In the genomic region with DNA sequence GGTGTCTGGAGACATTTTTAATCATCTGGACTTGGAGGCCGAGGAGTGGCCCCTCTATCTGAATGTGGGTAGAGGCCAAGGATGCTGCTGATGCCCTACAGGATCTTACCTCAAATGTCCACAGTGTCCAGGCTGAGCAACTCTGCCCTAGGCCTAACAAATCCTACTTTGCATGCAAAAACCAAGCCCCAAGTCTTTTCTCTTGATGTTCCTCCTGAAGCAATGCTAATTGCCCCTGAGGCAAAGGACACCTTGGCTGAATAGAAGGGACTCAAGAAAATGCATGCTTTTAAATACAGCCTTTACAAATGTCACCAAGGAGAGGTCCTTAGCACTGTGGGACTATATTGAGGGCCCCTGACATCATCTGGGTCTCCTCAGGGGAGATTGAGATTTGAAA, we compare ENCODE assay signal across 29 cellular contexts. TPM values are rescaled to one million over a fixed set of nuclear protein-coding genes. Genes with fewer than 3 reads are reported as not detected.
"Had no signal": no experiment of that assay in that cellular context is flagged by ENCODE, and none has a peak within 500 bp of the region (broad histone marks: within the 10 kb centered on the region; RNA-seq: fewer than 3 reads in every experiment).

No MANE protein-coding gene starts in this region.

- H3K4me1 Mint-ChIP-seq: immature natural killer cell; memory B cell; naive B cell; neural crest cell; stimulated activated effector memory CD8-positive, alpha-beta T cell treated with anti-CD3 and anti-CD28 coated beads, Interleukin-12 subunit alpha, Interleukin-12 subunit beta, amount 100 ng/mL, for 72 hours had no signal

- H3K4me3 Mint-ChIP-seq: effector memory CD8-positive, alpha-beta T cell; immature natural killer cell; memory B cell; mesothelial cell of epicardium; naive B cell; natural killer cell treated with Interleukin-12 subunit alpha and Interleukin-12 subunit beta and Interleukin-15 and Interleukin-18, amount 100 ng/mL, for 72 hours; neural crest cell; stimulated activated effector memory CD8-positive, alpha-beta T cell treated with anti-CD3 and anti-CD28 coated beads, Interleukin-12 subunit alpha, Interleukin-12 subunit beta, amount 100 ng/mL, for 72 hours had no signal

- H3K36me3 ChIP-seq: gastrocnemius medialis, prostate gland, right atrium auricular region, sigmoid colon, stomach, thyroid gland, vagina had no signal

- H3K9ac ChIP-seq: parathyroid adenoma had no signal

- H3K4me1 ChIP-seq: gastrocnemius medialis, parathyroid adenoma, prostate gland, right atrium auricular region, sigmoid colon, stomach, thyroid gland, vagina had no signal

- H3K36me3 Mint-ChIP-seq: immature natural killer cell; memory B cell; mesothelial cell of epicardium; naive B cell; natural killer cell treated with Interleukin-12 subunit alpha and Interleukin-12 subunit beta and Interleukin-15 and Interleukin-18, amount 100 ng/mL, for 72 hours; stimulated activated effector memory CD8-positive, alpha-beta T cell treated with anti-CD3 and anti-CD28 coated beads, Interleukin-12 subunit alpha, Interleukin-12 subunit beta, amount 100 ng/mL, for 72 hours had no signal

- H3K4me3 ChIP-seq: gastrocnemius medialis, lung, mucosa of descending colon, prostate gland, right atrium auricular region, sigmoid colon, stomach, thyroid gland, vagina had no signal

- H3K27me3 ChIP-seq: right atrium auricular region, thyroid gland, vagina had no signal

- H3K9me3 Mint-ChIP-seq: effector memory CD8-positive, alpha-beta T cell; immature natural killer cell; memory B cell; mesothelial cell of epicardium; naive B cell; natural killer cell treated with Interleukin-12 subunit alpha and Interleukin-12 subunit beta and Interleukin-15 and Interleukin-18, amount 100 ng/mL, for 72 hours; neural crest cell; stimulated activated effector memory CD8-positive, alpha-beta T cell treated with anti-CD3 and anti-CD28 coated beads, Interleukin-12 subunit alpha, Interleukin-12 subunit beta, amount 100 ng/mL, for 72 hours had no signal

- H2AFZ ChIP-seq: parathyroid adenoma had no signal

- H3K79me2 ChIP-seq: parathyroid adenoma had no signal

- DNase-seq: cortex of kidney; effector memory CD8-positive, alpha-beta T cell; gastrocnemius medialis; head of caudate nucleus; immature natural killer cell; islet precursor cell; mucosa of descending colon; naive B cell; sigmoid colon; stimulated activated CD4-positive, alpha-beta T cell treated with anti-CD3 and anti-CD28 coated beads, Interleukin-2, amount 100 ng/mL, for 24 hours; stimulated activated CD4-positive, alpha-beta T cell treated with anti-CD3 and anti-CD28 coated beads, Interleukin-4, amount 100 ng/mL, for 24 hours; stimulated activated naive CD4-positive, alpha-beta T cell treated with Interleukin-2 at 50 U/mL for 16 hours; stomach; thyroid gland; trophoblast cell had no signal

- H3K27ac ChIP-seq: gastrocnemius medialis, parathyroid adenoma, prostate gland, right atrium auricular region, sigmoid colon, stomach, thyroid gland, vagina had no signal

- H3K9me3 ChIP-seq: gastrocnemius medialis, mucosa of descending colon, prostate gland, right atrium auricular region, sigmoid colon, stomach, thyroid gland, vagina had no signal

- H3K27ac Mint-ChIP-seq: effector memory CD8-positive, alpha-beta T cell; immature natural killer cell; memory B cell; mesothelial cell of epicardium; naive B cell; natural killer cell treated with Interleukin-12 subunit alpha and Interleukin-12 subunit beta and Interleukin-15 and Interleukin-18, amount 100 ng/mL, for 72 hours; stimulated activated effector memory CD8-positive, alpha-beta T cell treated with anti-CD3 and anti-CD28 coated beads, Interleukin-12 subunit alpha, Interleukin-12 subunit beta, amount 100 ng/mL, for 72 hours had no signal

- ATAC-seq: effector memory CD8-positive, alpha-beta T cell; gastrocnemius medialis; mucosa of descending colon; natural killer cell treated with Interleukin-12 subunit alpha and Interleukin-12 subunit beta and Interleukin-15 and Interleukin-18, amount 100 ng/mL, for 72 hours; stimulated activated effector memory CD8-positive, alpha-beta T cell treated with anti-CD3 and anti-CD28 coated beads, Interleukin-12 subunit alpha, Interleukin-12 subunit beta, amount 100 ng/mL, for 72 hours had no signal

RNA-seq across cellular contexts. Expression of a gene that starts 43.8 kb away (rescaled TPM):
- total RNA-seq: fibroblast of villous mesenchyme, glomerular endothelial cell, liver, osteoblast had no signal
